ENCODE assay signal across 1 cellular context in the genomic region with DNA sequence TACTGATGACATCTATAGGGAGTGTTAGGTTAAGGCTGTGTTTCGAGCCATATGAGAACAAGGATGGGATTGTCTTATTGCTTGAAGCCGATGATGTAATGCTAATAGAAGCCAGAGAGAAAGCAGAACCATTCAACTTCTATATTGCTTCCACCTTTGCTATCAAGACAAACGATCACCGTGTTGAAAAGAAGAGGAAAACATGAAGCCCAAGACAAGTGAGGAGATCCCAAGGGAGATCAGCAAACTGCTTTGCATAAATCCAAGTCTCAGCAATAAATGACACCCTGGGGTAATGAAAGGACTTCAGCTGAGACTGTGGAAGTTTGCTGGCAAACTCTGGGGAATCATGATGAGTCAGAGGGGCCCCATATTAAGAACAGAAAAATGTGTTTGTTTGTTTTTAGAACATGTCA.
A peak's percentile ranks its signal among the peaks of the same experiment; 100 is the strongest.
TF ChIP-seq lines count a peak whose summit lies in the region.

No MANE protein-coding gene starts in this region.

TF ChIP-seq in SK-N-SH, 30 proteins besides CTCF, POLR2A, EP300 and RAD21 (continued from another document):
- TF ChIP-seq, protein P1, sequence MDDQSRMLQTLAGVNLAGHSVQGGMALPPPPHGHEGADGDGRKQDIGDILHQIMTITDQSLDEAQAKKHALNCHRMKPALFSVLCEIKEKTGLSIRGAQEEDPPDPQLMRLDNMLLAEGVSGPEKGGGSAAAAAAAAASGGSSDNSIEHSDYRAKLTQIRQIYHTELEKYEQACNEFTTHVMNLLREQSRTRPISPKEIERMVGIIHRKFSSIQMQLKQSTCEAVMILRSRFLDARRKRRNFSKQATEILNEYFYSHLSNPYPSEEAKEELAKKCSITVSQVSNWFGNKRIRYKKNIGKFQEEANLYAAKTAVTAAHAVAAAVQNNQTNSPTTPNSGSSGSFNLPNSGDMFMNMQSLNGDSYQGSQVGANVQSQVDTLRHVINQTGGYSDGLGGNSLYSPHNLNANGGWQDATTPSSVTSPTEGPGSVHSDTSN (IDR thresholded peaks at IDR 0.05): no peak
- TF ChIP-seq TEAD4 (IDR thresholded peaks at IDR 0.05; ENCODE audit: borderline replicate concordance, insufficient read depth): no peak
- TF ChIP-seq FOSL2 (IDR thresholded peaks at IDR 0.05; ENCODE audit: borderline replicate concordance, low read depth): peak; percentile 12; the same call in 1 of the 2 replicates
- TF ChIP-seq RCOR1 (IDR thresholded peaks at IDR 0.05; ENCODE audit: low read length): no peak
- TF ChIP-seq, protein P2, sequence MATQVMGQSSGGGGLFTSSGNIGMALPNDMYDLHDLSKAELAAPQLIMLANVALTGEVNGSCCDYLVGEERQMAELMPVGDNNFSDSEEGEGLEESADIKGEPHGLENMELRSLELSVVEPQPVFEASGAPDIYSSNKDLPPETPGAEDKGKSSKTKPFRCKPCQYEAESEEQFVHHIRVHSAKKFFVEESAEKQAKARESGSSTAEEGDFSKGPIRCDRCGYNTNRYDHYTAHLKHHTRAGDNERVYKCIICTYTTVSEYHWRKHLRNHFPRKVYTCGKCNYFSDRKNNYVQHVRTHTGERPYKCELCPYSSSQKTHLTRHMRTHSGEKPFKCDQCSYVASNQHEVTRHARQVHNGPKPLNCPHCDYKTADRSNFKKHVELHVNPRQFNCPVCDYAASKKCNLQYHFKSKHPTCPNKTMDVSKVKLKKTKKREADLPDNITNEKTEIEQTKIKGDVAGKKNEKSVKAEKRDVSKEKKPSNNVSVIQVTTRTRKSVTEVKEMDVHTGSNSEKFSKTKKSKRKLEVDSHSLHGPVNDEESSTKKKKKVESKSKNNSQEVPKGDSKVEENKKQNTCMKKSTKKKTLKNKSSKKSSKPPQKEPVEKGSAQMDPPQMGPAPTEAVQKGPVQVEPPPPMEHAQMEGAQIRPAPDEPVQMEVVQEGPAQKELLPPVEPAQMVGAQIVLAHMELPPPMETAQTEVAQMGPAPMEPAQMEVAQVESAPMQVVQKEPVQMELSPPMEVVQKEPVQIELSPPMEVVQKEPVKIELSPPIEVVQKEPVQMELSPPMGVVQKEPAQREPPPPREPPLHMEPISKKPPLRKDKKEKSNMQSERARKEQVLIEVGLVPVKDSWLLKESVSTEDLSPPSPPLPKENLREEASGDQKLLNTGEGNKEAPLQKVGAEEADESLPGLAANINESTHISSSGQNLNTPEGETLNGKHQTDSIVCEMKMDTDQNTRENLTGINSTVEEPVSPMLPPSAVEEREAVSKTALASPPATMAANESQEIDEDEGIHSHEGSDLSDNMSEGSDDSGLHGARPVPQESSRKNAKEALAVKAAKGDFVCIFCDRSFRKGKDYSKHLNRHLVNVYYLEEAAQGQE (IDR thresholded peaks at IDR 0.05; ENCODE audit: low read depth, low read length): no peak
